2 cellular contexts compared by ENCODE assay signal in genomic region chr7:118696879-118697278, GRCh38.
TF ChIP-seq lines count a peak whose summit lies in the region.

No MANE protein-coding gene starts in this region.

TF ChIP-seq in IMR-90, 13 proteins besides CTCF, POLR2A, EP300 and RAD21 (continued from another document):
- TF ChIP-seq ELK1 (IDR thresholded peaks at IDR 0.05; ENCODE audit: borderline replicate concordance, low read depth, low read length) (no peak), CHD1 (IDR thresholded peaks at IDR 0.05; ENCODE audit: low read depth, low read length) (no peak), MAFK (IDR thresholded peaks at IDR 0.05; ENCODE audit: low read depth, low read length) (no peak), NFE2L2 (IDR thresholded peaks at IDR 0.05; ENCODE audit: low read depth, low read length) (no peak), BHLHE40 (IDR thresholded peaks at IDR 0.05; ENCODE audit: low read depth, low read length) (no peak), RCOR1 (IDR thresholded peaks at IDR 0.05; ENCODE audit: insufficient replicate concordance, low read length) (no peak), SMC3 (IDR thresholded peaks at IDR 0.05; ENCODE audit: low read depth, low read length) (no peak), MAZ (IDR thresholded peaks at IDR 0.05; ENCODE audit: borderline replicate concordance, low read depth, low read length) (no peak)

TF ChIP-seq in GM12878, 131 proteins besides CTCF, POLR2A, EP300 and RAD21 (continued from another document):
- no peak for TF ChIP-seq ZNF274 (IDR thresholded peaks at IDR 0.05; ENCODE audit: insufficient read depth, insufficient read length)
- TF ChIP-seq E2F8 (IDR thresholded peaks at IDR 0.05; ENCODE audit: low read depth, partially characterized antibody) = no peak
- TF ChIP-seq TARDBP (IDR thresholded peaks at IDR 0.05; ENCODE audit: borderline replicate concordance) = no peak
- no peak for TF ChIP-seq MLLT1 (IDR thresholded peaks at IDR 0.05)
- TF ChIP-seq MEF2B (IDR thresholded peaks at IDR 0.05; ENCODE audit: partially characterized antibody, poor library complexity, severe bottlenecking) = no peak
- TF ChIP-seq EED (IDR thresholded peaks at IDR 0.05; ENCODE audit: low read depth) = no peak
- TF ChIP-seq ZBTB4 (CRISPR knock-in tag; IDR thresholded peaks at IDR 0.05) = no peak
- no peak for TF ChIP-seq CEBPZ (IDR thresholded peaks at IDR 0.05; ENCODE audit: low read depth, low read length)
- no peak for TF ChIP-seq BCL3 (IDR thresholded peaks at IDR 0.05; ENCODE audit: borderline replicate concordance, insufficient read depth, low read depth, low read length, poor library complexity, severe bottlenecking)
- TF ChIP-seq SMAD1 (IDR thresholded peaks at IDR 0.05; ENCODE audit: low read depth, partially characterized antibody) = no peak
- no peak for TF ChIP-seq CEBPB (IDR thresholded peaks at IDR 0.05; ENCODE audit: borderline replicate concordance in 1 of 2, low read depth in 2 of 2, low read length in 2 of 2)
- TF ChIP-seq ESRRA (IDR thresholded peaks at IDR 0.05; ENCODE audit: low read length) = no peak
- TF ChIP-seq ZNF24 (IDR thresholded peaks at IDR 0.05) = no peak
- no peak for TF ChIP-seq NFIC (IDR thresholded peaks at IDR 0.05; ENCODE audit: low read depth, low read length)
